Comparison of ENCODE assay signal across 12 cellular contexts in the genomic region with DNA sequence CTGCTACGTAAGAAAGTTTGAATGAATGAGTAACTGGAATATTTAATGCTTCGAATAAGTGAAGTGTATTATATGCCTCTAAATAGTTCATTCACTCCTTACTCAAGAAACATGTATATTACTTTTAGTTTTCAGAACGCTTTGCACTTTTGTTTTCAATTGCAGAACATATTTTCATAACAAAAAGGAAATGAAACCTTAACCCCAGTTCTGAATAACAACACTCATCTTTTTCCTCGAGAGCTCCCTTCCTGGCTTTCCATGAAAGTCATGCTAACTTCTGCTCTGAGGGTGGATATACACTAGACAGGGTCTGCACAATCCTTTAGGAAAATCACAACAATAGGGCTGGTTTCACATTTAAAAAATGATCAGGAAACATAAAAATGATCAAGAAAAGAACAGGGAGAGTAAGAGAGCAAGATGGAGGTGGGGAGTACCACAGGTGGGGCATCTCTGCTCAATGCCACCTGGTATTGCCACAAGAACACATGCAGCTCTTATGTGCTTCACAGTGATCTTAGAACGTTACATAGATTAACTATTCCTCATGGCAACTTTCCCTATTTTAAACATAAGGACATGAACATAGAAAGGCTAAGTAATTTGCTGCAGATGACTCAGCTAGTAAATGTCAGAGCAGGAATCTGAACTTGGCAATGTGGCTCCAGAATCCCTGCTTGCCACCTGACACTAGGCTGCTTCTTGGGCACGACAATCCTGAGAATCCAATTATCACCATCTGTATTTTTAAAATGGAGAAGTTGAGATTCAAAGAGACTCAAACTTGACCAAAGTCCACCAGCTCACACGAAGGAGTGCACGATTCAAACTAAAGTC.
DNase-seq lines count a peak whose midpoint lies in the region; ATAC-seq, FAIRE-seq and TF ChIP-seq lines count a peak whose summit lies in the region.
"Had no signal": no experiment of that assay in that cellular context is flagged by ENCODE, and none has a peak within 500 bp of the region (broad histone marks: within the 10 kb centered on the region; RNA-seq: fewer than 3 reads in every experiment).

No MANE protein-coding gene starts in this region.

- no peaks in the 10 kb centered on the region for H4K20me1 ChIP-seq in astrocyte (ENCODE audit: insufficient read depth, low read length)

- WGBS in adrenal gland, 4 donors: 64 to 71% (median 69%) methylated on average over 8 of the region's 8 CpGs

- H3K9me3 ChIP-seq in astrocyte (ENCODE audit: insufficient read depth, low read depth, low read length) (peaks cover 18% of the 10 kb centered on the region), adrenal gland (replicated peaks in 1 of 3) (no peaks in the 10 kb centered on the region)
- H3K9me3 ChIP-seq: testis had no signal

- H3K27ac Mint-ChIP-seq in astrocyte (ENCODE audit: unreplicated experiment): no peak overlapping the region

- no peak overlapping the region for H3K4me2 ChIP-seq in astrocyte (ENCODE audit: low read length)

- intact Hi-C loops in adrenal gland (cut with DNase I): no loop called here

- no peaks in the 10 kb centered on the region for H3K79me2 ChIP-seq in astrocyte (ENCODE audit: insufficient read depth, low read length)

- H3K4me1 ChIP-seq in astrocyte (ENCODE audit: insufficient read depth, low read length) (no peaks in the 10 kb centered on the region), adrenal gland (replicated peaks in 1 of 2) (no peaks in the 10 kb centered on the region)
- H3K4me1 ChIP-seq: testis had no signal

- H3K27me3 Mint-ChIP-seq in astrocyte (ENCODE audit: low read depth, unreplicated experiment): no peaks in the 10 kb centered on the region

- H2AFZ ChIP-seq in astrocyte (ENCODE audit: low read depth, low read length): no peak overlapping the region

- ATAC-seq in GM18499 (IDR thresholded peaks at IDR 0.05; ENCODE audit: insufficient read depth, unreplicated experiment): peak; percentile 38
- peak; percentile 71 for ATAC-seq in GM19438 (IDR thresholded peaks at IDR 0.05; ENCODE audit: low read depth, unreplicated experiment)
- peak; percentile 46 for ATAC-seq in HG03045 (IDR thresholded peaks at IDR 0.05; ENCODE audit: unreplicated experiment)

- FAIRE-seq in astrocyte (lab: Jason Lieb, UNC): no peak
- FAIRE-seq: colon had no signal

- no peaks in the 10 kb centered on the region for H3K36me3 ChIP-seq in astrocyte (ENCODE audit: insufficient read depth, low read length)
- H3K36me3 ChIP-seq in adrenal gland (replicated peaks in 1 of 2): no peaks in the 10 kb centered on the region

- DNase-seq in astrocyte (ENCODE audit: low read depth) (peak; percentile 3), GDM1 (lab: John Stamatoyannopoulos, UW) (no peak), cerebellar cortex (ENCODE audit: low spot score) (no peak), adrenal gland (no peak)
- no peak for DNase-seq in effector CD4-positive, alpha-beta T cell
- DNase-seq: DND-41, NCI-H1105, testis had no signal

- no peak for TF ChIP-seq POLR2A in adrenal gland (IDR thresholded peaks at IDR 0.05)

- H3K27ac ChIP-seq in astrocyte (ENCODE audit: low read depth, low read length) (no peak overlapping the region), adrenal gland (no peak overlapping the region)
- H3K27ac ChIP-seq: testis had no signal

- no peak for TF ChIP-seq CTCF in astrocyte (IDR thresholded peaks at IDR 0.05; ENCODE audit: insufficient read depth, low read depth, low read length)
- TF ChIP-seq CTCF in adrenal gland (IDR thresholded peaks at IDR 0.05): no peak

- no peaks in the 10 kb centered on the region for H3K27me3 ChIP-seq in astrocyte (ENCODE audit: insufficient read depth, low read length)
- no peaks in the 10 kb centered on the region for H3K27me3 ChIP-seq in adrenal gland
- H3K27me3 ChIP-seq: testis had no signal

- peaks cover 2% of the 10 kb centered on the region for H3K4me1 Mint-ChIP-seq in astrocyte (ENCODE audit: low read depth, unreplicated experiment)

- no peak overlapping the region for H3K4me3 Mint-ChIP-seq in astrocyte (ENCODE audit: unreplicated experiment)

- H3K9me3 Mint-ChIP-seq in astrocyte (ENCODE audit: unreplicated experiment): peaks cover 28% of the 10 kb centered on the region

- no peak overlapping the region for H3K9ac ChIP-seq in astrocyte (ENCODE audit: low read length)

- H3K36me3 Mint-ChIP-seq in astrocyte (ENCODE audit: low read depth, unreplicated experiment): no peaks in the 10 kb centered on the region

- H3K4me3 ChIP-seq in astrocyte (ENCODE audit: insufficient read depth, low read depth, low read length) (no peak overlapping the region), adrenal gland (no peak overlapping the region)
- H3K4me3 ChIP-seq: testis had no signal
